In the genomic region with DNA sequence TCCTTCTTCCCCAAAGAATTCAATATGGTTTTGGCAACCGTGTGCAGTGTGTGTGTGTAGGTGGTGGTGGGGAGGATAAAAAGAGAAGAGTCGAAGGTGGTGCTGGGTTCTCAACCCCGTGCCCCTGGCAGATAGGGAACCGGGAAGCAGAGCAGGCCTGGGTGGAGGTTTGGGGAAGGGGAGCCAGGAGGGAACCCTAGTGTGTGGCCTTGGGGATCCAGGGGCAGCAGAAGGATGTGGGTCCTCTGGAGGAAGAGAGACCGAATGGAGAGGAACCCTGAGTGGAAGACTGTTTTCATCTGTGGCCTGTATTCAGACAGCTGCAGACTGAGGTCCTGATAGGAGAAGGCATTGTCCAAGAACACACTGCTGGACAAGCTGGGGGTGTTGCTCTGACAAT, we compare ENCODE assay signal across 27 cellular contexts.
"Had no signal": no experiment of that assay in that cellular context is flagged by ENCODE, and none has a peak within 500 bp of the region (broad histone marks: within the 10 kb centered on the region; RNA-seq: fewer than 3 reads in every experiment).

No MANE protein-coding gene starts in this region.

- H3K27ac ChIP-seq: esophagus squamous epithelium, neutrophil, parathyroid adenoma, right lobe of liver, thoracic aorta, tibial nerve, upper lobe of left lung, vagina had no signal

- DNase-seq: effector CD8-positive, alpha-beta T cell; erythroblast; esophagus squamous epithelium; foreskin melanocyte; hypothalamus; immature natural killer cell; mucosa of descending colon; naive B cell; right lobe of liver; small intestine; stimulated activated CD4-positive, alpha-beta T cell treated with anti-CD3 and anti-CD28 coated beads, Interleukin-15, amount 100 ng/mL, for 24 hours; stimulated activated CD4-positive, alpha-beta T cell treated with anti-CD3 and anti-CD28 coated beads, Interleukin-2, amount 100 ng/mL, for 48 hours; stimulated activated naive B cell treated with anti-CD40 and anti-IgM and Interleukin-4, amounts not matched to agents 10 μg/mL and 1 μg/mL and 100 μg/mL, for 72 hours; upper lobe of left lung had no signal

- H3K27me3 Mint-ChIP-seq: dendritic cell treated with granulocyte-macrophage colony-stimulating factor and Interleukin-4, amounts not matched to agents 40 ng/mL and 50 ng/mL, for 4 days; stimulated activated naive CD8-positive, alpha-beta T cell treated with anti-CD3 and anti-CD28 coated beads, Interleukin-15, Interleukin-2, amounts not matched to agents 100 ng/mL and 50 ng/mL, for 24 hours had no signal

- H3K4me1 ChIP-seq: esophagus squamous epithelium, parathyroid adenoma, tibial nerve, upper lobe of left lung, vagina had no signal

- H3K79me2 ChIP-seq: parathyroid adenoma had no signal

- H3K27me3 ChIP-seq: neutrophil, right lobe of liver, tibial nerve, upper lobe of left lung, vagina had no signal

- H3K9me3 Mint-ChIP-seq: dendritic cell treated with granulocyte-macrophage colony-stimulating factor and Interleukin-4, amounts not matched to agents 40 ng/mL and 50 ng/mL, for 4 days; immature natural killer cell; mesothelial cell of epicardium; natural killer cell treated with Interleukin-12 subunit alpha and Interleukin-12 subunit beta and Interleukin-15 and Interleukin-18, amount 100 ng/mL, for 72 hours; neural crest cell; stimulated activated naive B cell treated with anti-CD40 and anti-IgM and Interleukin-4, amounts not matched to agents 10 μg/mL and 1 μg/mL and 100 μg/mL, for 72 hours; stimulated activated naive CD8-positive, alpha-beta T cell treated with anti-CD3 and anti-CD28 coated beads, Interleukin-15, Interleukin-2, amounts not matched to agents 100 ng/mL and 50 ng/mL, for 24 hours had no signal

- H3K4me3 Mint-ChIP-seq: dendritic cell treated with granulocyte-macrophage colony-stimulating factor and Interleukin-4, amounts not matched to agents 40 ng/mL and 50 ng/mL, for 4 days; immature natural killer cell; memory B cell; mesothelial cell of epicardium; natural killer cell treated with Interleukin-12 subunit alpha and Interleukin-12 subunit beta and Interleukin-15 and Interleukin-18, amount 100 ng/mL, for 72 hours; neural crest cell; stimulated activated naive B cell treated with anti-CD40 and anti-IgM and Interleukin-4, amounts not matched to agents 10 μg/mL and 1 μg/mL and 100 μg/mL, for 72 hours; stimulated activated naive CD8-positive, alpha-beta T cell treated with anti-CD3 and anti-CD28 coated beads, Interleukin-15, Interleukin-2, amounts not matched to agents 100 ng/mL and 50 ng/mL, for 24 hours had no signal

- H3K36me3 Mint-ChIP-seq: memory B cell; mesothelial cell of epicardium; naive B cell; natural killer cell treated with Interleukin-12 subunit alpha and Interleukin-12 subunit beta and Interleukin-15 and Interleukin-18, amount 100 ng/mL, for 72 hours; stimulated activated naive B cell treated with anti-CD40 and anti-IgM and Interleukin-4, amounts not matched to agents 10 μg/mL and 1 μg/mL and 100 μg/mL, for 72 hours had no signal

- H2AFZ ChIP-seq: parathyroid adenoma had no signal

- H3K27ac Mint-ChIP-seq: dendritic cell treated with granulocyte-macrophage colony-stimulating factor and Interleukin-4, amounts not matched to agents 40 ng/mL and 50 ng/mL, for 4 days; memory B cell; mesothelial cell of epicardium; natural killer cell treated with Interleukin-12 subunit alpha and Interleukin-12 subunit beta and Interleukin-15 and Interleukin-18, amount 100 ng/mL, for 72 hours; progenitor cell of endocrine pancreas; stimulated activated naive B cell treated with anti-CD40 and anti-IgM and Interleukin-4, amounts not matched to agents 10 μg/mL and 1 μg/mL and 100 μg/mL, for 72 hours; stimulated activated naive CD8-positive, alpha-beta T cell treated with anti-CD3 and anti-CD28 coated beads, Interleukin-15, Interleukin-2, amounts not matched to agents 100 ng/mL and 50 ng/mL, for 24 hours had no signal

- ATAC-seq: mucosa of descending colon; stimulated activated naive B cell treated with anti-CD40 and anti-IgM and Interleukin-4, amounts not matched to agents 10 μg/mL and 1 μg/mL and 100 μg/mL, for 72 hours had no signal

- H3K4me1 Mint-ChIP-seq: memory B cell; mesothelial cell of epicardium; naive B cell; stimulated activated naive B cell treated with anti-CD40 and anti-IgM and Interleukin-4, amounts not matched to agents 10 μg/mL and 1 μg/mL and 100 μg/mL, for 72 hours had no signal

- H3K36me3 ChIP-seq: esophagus squamous epithelium, neutrophil, thoracic aorta, tibial nerve, upper lobe of left lung, vagina had no signal

- H3K9me3 ChIP-seq: esophagus squamous epithelium, mucosa of descending colon, neutrophil, right lobe of liver, thoracic aorta, tibial nerve, upper lobe of left lung, vagina had no signal

- H3K4me3 ChIP-seq: esophagus squamous epithelium, lung, mucosa of descending colon, right lobe of liver, thoracic aorta, tibial nerve, upper lobe of left lung, vagina had no signal
